ENCODE assay signal across 8 cellular contexts in genomic region chr12:112381421-112381897, GRCh38. TPM values are rescaled to one million over a fixed set of nuclear protein-coding genes. Genes with fewer than 3 reads are reported as not detected.
DNase-seq lines count a peak whose midpoint lies in the region; ATAC-seq and TF ChIP-seq lines count a peak whose summit lies in the region.

No MANE protein-coding gene starts in this region.

- CTCF ChIA-PET in HCT116 (lab: Charles Lee): no interaction called here

- POLR2A ChIA-PET in HCT116 (lab: Charles Lee): no interaction called here

- H3K4me3 Mint-ChIP-seq in activated T-helper 2 cell treated with anti-CD3 and anti-CD28 coated beads, Interferon-gamma antibody, Interleukin-2, Interleukin-4, amounts not matched to agents 10 μg/mL and 5 μg/mL and 100 μg/mL, durations not matched to agents 14 hours and 24 hours and 36 hours (ENCODE audit: low read depth): peak overlapping the region; percentile 99
- H3K4me3 Mint-ChIP-seq in osteocyte (ENCODE audit: unreplicated experiment): peak overlapping the region; percentile 94

- H3K4me3 ChIP-seq in HCT116 (replicated peaks in 1 of 2; ENCODE audit: low read depth in 1 of 2, low read length in 2 of 2) (peak overlapping the region; percentile 58 to 80), foreskin fibroblast (ENCODE audit: low read depth in 1 of 2, low read length in 2 of 2) (peak overlapping the region; percentile 66 to 71)

- H3K36me3 ChIP-seq in HCT116 (ENCODE audit: control insufficient read depth in 1 of 2, insufficient read depth in 2 of 2, low read length in 2 of 2): no peaks in the 10 kb centered on the region

- peaks cover 47% of the 10 kb centered on the region for H3K79me2 ChIP-seq in HCT116 (ENCODE audit: insufficient read depth, low read length)

- DNase-seq in HCT116 (ENCODE audit: low read depth, low spot score) (no peak), M059J (ENCODE audit: low read depth) (peak; percentile 57), foreskin fibroblast (peak in 1 of 2 donors; percentile 32), osteocyte (ENCODE audit: extremely low spot score, unreplicated experiment) (no peak), superior temporal gyrus (ENCODE audit: extremely low spot score) (no peak), cerebellar nuclear complex (lab: John Stamatoyannopoulos, UW) (no peak)
- peak; percentile 31 for DNase-seq in activated T-helper 2 cell treated with anti-CD3 and anti-CD28 coated beads, Interferon-gamma antibody, Interleukin-2, Interleukin-4, amounts not matched to agents 10 μg/mL and 5 μg/mL and 100 μg/mL, durations not matched to agents 14 hours and 24 hours and 36 hours (ENCODE audit: low spot score)

- peaks cover 25% of the 10 kb centered on the region for H3K4me1 Mint-ChIP-seq in activated T-helper 2 cell treated with anti-CD3 and anti-CD28 coated beads, Interferon-gamma antibody, Interleukin-2, Interleukin-4, amounts not matched to agents 10 μg/mL and 5 μg/mL and 100 μg/mL, durations not matched to agents 14 hours and 24 hours and 36 hours (ENCODE audit: low read depth)
- peaks cover 27% of the 10 kb centered on the region for H3K4me1 Mint-ChIP-seq in osteocyte (ENCODE audit: unreplicated experiment)

- H3K9me2 ChIP-seq in HCT116 (ENCODE audit: insufficient read depth): no peaks in the 10 kb centered on the region

- TF ChIP-seq RAD21 in HCT116 (IDR thresholded peaks at IDR 0.05; ENCODE audit: low read depth): no peak

- TF ChIP-seq CTCF in HCT116 (IDR thresholded peaks at IDR 0.05 in 2 of 3, conservative IDR thresholded peaks at IDR 0.05 in 1 of 3; ENCODE audit: borderline replicate concordance in 1 of 3, insufficient read depth in 1 of 3, low read depth in 2 of 3, low read length in 2 of 3) (no peak), foreskin fibroblast (IDR thresholded peaks at IDR 0.05; ENCODE audit: low read depth, low read length) (no peak), osteocyte (IDR thresholded peaks at IDR 0.05) (no peak)

- H3K27ac ChIP-seq in HCT116 (ENCODE audit: low read depth, low read length): peak overlapping the region; percentile 86

- H3K9me3 Mint-ChIP-seq in activated T-helper 2 cell treated with anti-CD3 and anti-CD28 coated beads, Interferon-gamma antibody, Interleukin-2, Interleukin-4, amounts not matched to agents 10 μg/mL and 5 μg/mL and 100 μg/mL, durations not matched to agents 14 hours and 24 hours and 36 hours: no peaks in the 10 kb centered on the region
- no peaks in the 10 kb centered on the region for H3K9me3 Mint-ChIP-seq in osteocyte (ENCODE audit: unreplicated experiment)

- intact Hi-C loops in HCT116 (cut with micrococcal nuclease): loop anchor here (10.0 kb wide), 3 partner anchors 87 to 347 kb away; partner anchors contain the start of gene NAA25
- intact Hi-C loops in activated T-helper 2 cell treated with anti-CD3 and anti-CD28 coated beads, Interferon-gamma antibody, Interleukin-2, Interleukin-4, amounts not matched to agents 10 μg/mL and 5 μg/mL and 100 μg/mL, durations not matched to agents 14 hours and 24 hours and 36 hours (cut with micrococcal nuclease): loop anchor here (5.0 kb wide), 2 partner anchors 74 to 369 kb away; partner anchors contain the start of genes ERP29 and TMEM116

- peak overlapping the region; percentile 96 for H3K27ac Mint-ChIP-seq in activated T-helper 2 cell treated with anti-CD3 and anti-CD28 coated beads, Interferon-gamma antibody, Interleukin-2, Interleukin-4, amounts not matched to agents 10 μg/mL and 5 μg/mL and 100 μg/mL, durations not matched to agents 14 hours and 24 hours and 36 hours
- H3K27ac Mint-ChIP-seq in osteocyte (ENCODE audit: unreplicated experiment): peak overlapping the region; percentile 83

- H3K27me3 ChIP-seq in HCT116 (ENCODE audit: insufficient read depth, low read length): no peaks in the 10 kb centered on the region

- no peak overlapping the region for H2AFZ ChIP-seq in HCT116 (ENCODE audit: low read depth, low read length, poor library complexity, severe bottlenecking)

- no peaks in the 10 kb centered on the region for H3K27me3 Mint-ChIP-seq in activated T-helper 2 cell treated with anti-CD3 and anti-CD28 coated beads, Interferon-gamma antibody, Interleukin-2, Interleukin-4, amounts not matched to agents 10 μg/mL and 5 μg/mL and 100 μg/mL, durations not matched to agents 14 hours and 24 hours and 36 hours (ENCODE audit: low read depth)
- H3K27me3 Mint-ChIP-seq in osteocyte (ENCODE audit: unreplicated experiment): no peaks in the 10 kb centered on the region

- peaks cover 12 to 17% of the 10 kb centered on the region in 2 experiments; a peak in 3 of 4 replicates for H3K4me1 ChIP-seq in HCT116 (ENCODE audit: control insufficient read depth in 1 of 2, insufficient read depth in 2 of 2, low read length in 2 of 2)

- RAD21 ChIA-PET in HCT116 (lab: Charles Lee; ENCODE audit: low non-redundant PET in 1 of 2, low total read pairs in 2 of 2, uncharacterized antibody in 2 of 2, unreplicated experiment in 2 of 2): no interaction called here

- TF ChIP-seq POLR2A in HCT116 (IDR thresholded peaks at IDR 0.05; ENCODE audit: borderline replicate concordance, extremely low read depth, insufficient read depth, insufficient read length): no peak

- ATAC-seq in GM18498 (IDR thresholded peaks at IDR 0.05; ENCODE audit: unreplicated experiment) (peak; percentile 56), HCT116 (peak; percentile 63)

- H4K20me1 ChIP-seq in HCT116 (ENCODE audit: insufficient read depth): no peaks in the 10 kb centered on the region

- no TSS peak for BruUV-seq in HCT116 (replicated peaks; lab: Mats Ljungman, UMichigan)

- H3K9ac ChIP-seq in HCT116 (ENCODE audit: low read length): peak overlapping the region; percentile 69

- H3K4me2 ChIP-seq in HCT116 (ENCODE audit: low read length): peak overlapping the region; percentile 93

- H3K9me3 ChIP-seq in HCT116 (ENCODE audit: control insufficient read depth in 1 of 2, insufficient read depth in 1 of 2, low read depth in 1 of 2, low read length in 2 of 2): no peaks in the 10 kb centered on the region

- H3K36me3 Mint-ChIP-seq in activated T-helper 2 cell treated with anti-CD3 and anti-CD28 coated beads, Interferon-gamma antibody, Interleukin-2, Interleukin-4, amounts not matched to agents 10 μg/mL and 5 μg/mL and 100 μg/mL, durations not matched to agents 14 hours and 24 hours and 36 hours (ENCODE audit: low read depth): peaks cover 9% of the 10 kb centered on the region
- H3K36me3 Mint-ChIP-seq in osteocyte (ENCODE audit: unreplicated experiment): no peaks in the 10 kb centered on the region

TF ChIP-seq in HCT116, 20 proteins besides CTCF, POLR2A, EP300 and RAD21:
- TF ChIP-seq ELF1 (IDR thresholded peaks at IDR 0.05; ENCODE audit: borderline replicate concordance, low read depth) (no peak), ZFX (IDR thresholded peaks at IDR 0.05) (peak; percentile 74), TCF7L2 (IDR thresholded peaks at IDR 0.05; ENCODE audit: borderline replicate concordance, extremely low read depth, insufficient read depth, insufficient read length) (peak; percentile 75), CBX3 (IDR thresholded peaks at IDR 0.05; ENCODE audit: low read depth) (no peak)

RNA-seq across cellular contexts. Expression of gene HECTD4, which starts 0.8 kb away (rescaled TPM):
- total RNA-seq in HCT116 (2021; ENCODE audit: unreplicated experiment) (31.2 TPM), osteocyte (62.6 and 63.3 TPM in 2 replicates)
- 11.2 and 13.1 TPM in 2 replicates for polyA plus RNA-seq in HCT116 (2012)
- total RNA-seq in M059J (2014; rRNA removed; shearing (Covaris generic)): 3.5 and 13.8 TPM in 2 replicates
- total RNA-seq in activated T-helper 2 cell treated with anti-CD3 and anti-CD28 coated beads, Interferon-gamma antibody, Interleukin-2, Interleukin-4, amounts not matched to agents 10 μg/mL and 5 μg/mL and 100 μg/mL, durations not matched to agents 14 hours and 24 hours and 36 hours: 34.7 and 36.6 TPM in 2 replicates

RNA-seq across cellular contexts. Expression of gene RPL6, which starts 27.9 kb away (rescaled TPM):
- 1,845 TPM for total RNA-seq in HCT116 (2021; ENCODE audit: unreplicated experiment)
- polyA plus RNA-seq in HCT116 (2012): 1,324 and 1,653 TPM in 2 replicates
- total RNA-seq in M059J (2014; rRNA removed; shearing (Covaris generic)): 1,212 and 1,298 TPM in 2 replicates
- total RNA-seq in activated T-helper 2 cell treated with anti-CD3 and anti-CD28 coated beads, Interferon-gamma antibody, Interleukin-2, Interleukin-4, amounts not matched to agents 10 μg/mL and 5 μg/mL and 100 μg/mL, durations not matched to agents 14 hours and 24 hours and 36 hours: 1,640 and 1,680 TPM in 2 replicates
- total RNA-seq in osteocyte: 1,250 and 1,279 TPM in 2 replicates

RNA-seq across cellular contexts. Expression of gene PTPN11, which starts 37.3 kb away (rescaled TPM):
- total RNA-seq in HCT116 (2021; ENCODE audit: unreplicated experiment) (181 TPM), osteocyte (102 and 107 TPM in 2 replicates)
- 62.7 and 66.9 TPM in 2 replicates for polyA plus RNA-seq in HCT116 (2012)
- 39.1 and 49.9 TPM in 2 replicates for total RNA-seq in M059J (2014; rRNA removed; shearing (Covaris generic))
- 150 and 153 TPM in 2 replicates for total RNA-seq in activated T-helper 2 cell treated with anti-CD3 and anti-CD28 coated beads, Interferon-gamma antibody, Interleukin-2, Interleukin-4, amounts not matched to agents 10 μg/mL and 5 μg/mL and 100 μg/mL, durations not matched to agents 14 hours and 24 hours and 36 hours

Comparison
In these comparisons a context has a peak if more than half of its experiments do, and no peak if none do; other contexts are left out.
1. DNase-seq: peak in M059J (single experiment) and activated T-helper 2 cell treated with anti-CD3 and anti-CD28 coated beads, Interferon-gamma antibody, Interleukin-2, Interleukin-4, amounts not matched to agents 10 μg/mL and 5 μg/mL and 100 μg/mL, durations not matched to agents 14 hours and 24 hours and 36 hours (single experiment); none in HCT116 (single experiment), osteocyte (single experiment), superior temporal gyrus (single experiment) and cerebellar nuclear complex (0 of 2).